In genomic region chr17:53630115-53630514, GRCh38 we compare ENCODE assay signal across 20 cellular contexts.
"Had no signal": no experiment of that assay in that cellular context is flagged by ENCODE, and none has a peak within 500 bp of the region (broad histone marks: within the 10 kb centered on the region; RNA-seq: fewer than 3 reads in every experiment).

No MANE protein-coding gene starts in this region.

- H3K4me1 ChIP-seq: colonic mucosa, heart right ventricle, right atrium auricular region, sigmoid colon, testis, tibial nerve, upper lobe of right lung, vagina had no signal

- H3K4me1 Mint-ChIP-seq: naive thymus-derived CD4-positive, alpha-beta T cell; stimulated activated naive B cell treated with anti-CD40 and anti-IgM and Interleukin-4, amounts not matched to agents 10 μg/mL and 1 μg/mL and 100 μg/mL, for 72 hours; stimulated activated naive CD8-positive, alpha-beta T cell treated with anti-CD3 and anti-CD28 coated beads, Interleukin-15, amount 100 ng/mL, for 72 hours had no signal

- H3K27ac Mint-ChIP-seq: naive thymus-derived CD4-positive, alpha-beta T cell; nephron progenitor cell; stimulated activated naive B cell treated with anti-CD40 and anti-IgM and Interleukin-4, amounts not matched to agents 10 μg/mL and 1 μg/mL and 100 μg/mL, for 72 hours; stimulated activated naive CD8-positive, alpha-beta T cell treated with anti-CD3 and anti-CD28 coated beads, Interleukin-15, amount 100 ng/mL, for 72 hours had no signal

- H3K36me3 Mint-ChIP-seq: naive thymus-derived CD4-positive, alpha-beta T cell; stimulated activated naive B cell treated with anti-CD40 and anti-IgM and Interleukin-4, amounts not matched to agents 10 μg/mL and 1 μg/mL and 100 μg/mL, for 72 hours had no signal

- H3K9me3 ChIP-seq: colonic mucosa, heart right ventricle, right atrium auricular region, sigmoid colon, testis, tibial nerve, upper lobe of right lung, vagina had no signal

- H3K27me3 ChIP-seq: colonic mucosa, heart right ventricle, right atrium auricular region, sigmoid colon, testis, tibial nerve, upper lobe of right lung, vagina had no signal

- H3K27ac ChIP-seq: colonic mucosa, heart right ventricle, right atrium auricular region, sigmoid colon, skin epidermis, testis, tibial nerve, upper lobe of right lung, vagina had no signal

- ATAC-seq: heart right ventricle; left colon; naive thymus-derived CD4-positive, alpha-beta T cell; stimulated activated naive B cell treated with anti-CD40 and anti-IgM and Interleukin-4, amounts not matched to agents 10 μg/mL and 1 μg/mL and 100 μg/mL, for 72 hours; stimulated activated naive CD8-positive, alpha-beta T cell treated with anti-CD3 and anti-CD28 coated beads, Interleukin-15, amount 100 ng/mL, for 72 hours; upper lobe of right lung had no signal

- DNase-seq: colonic mucosa; dermis blood vessel endothelial cell; effector CD4-positive, alpha-beta T cell; foreskin melanocyte; heart right ventricle; hypothalamus; left colon; naive thymus-derived CD4-positive, alpha-beta T cell; nephron progenitor cell; sigmoid colon; stimulated activated CD4-positive, alpha-beta T cell treated with anti-CD3 and anti-CD28 coated beads, Interleukin-2, amount 100 ng/mL, for 24 hours; stimulated activated CD4-positive, alpha-beta T cell treated with anti-CD3 and anti-CD28 coated beads, Interleukin-4, amount 100 ng/mL, for 4 hours; stimulated activated naive B cell treated with anti-CD40 and anti-IgM and Interleukin-4, amounts not matched to agents 10 μg/mL and 1 μg/mL and 100 μg/mL, for 72 hours; stimulated activated naive CD8-positive, alpha-beta T cell treated with anti-CD3 and anti-CD28 coated beads, Interleukin-15, amount 100 ng/mL, for 72 hours; testis; upper lobe of right lung had no signal

- H3K4me3 Mint-ChIP-seq: naive thymus-derived CD4-positive, alpha-beta T cell; nephron progenitor cell; stimulated activated naive B cell treated with anti-CD40 and anti-IgM and Interleukin-4, amounts not matched to agents 10 μg/mL and 1 μg/mL and 100 μg/mL, for 72 hours; stimulated activated naive CD8-positive, alpha-beta T cell treated with anti-CD3 and anti-CD28 coated beads, Interleukin-15, amount 100 ng/mL, for 72 hours had no signal

- H3K36me3 ChIP-seq: colonic mucosa, heart right ventricle, right atrium auricular region, sigmoid colon, tibial nerve, upper lobe of right lung, vagina had no signal

- H3K9me3 Mint-ChIP-seq: nephron progenitor cell had no signal

- H3K4me3 ChIP-seq: colonic mucosa, heart right ventricle, right atrium auricular region, sigmoid colon, skin epidermis, testis, tibial nerve, upper lobe of right lung, vagina had no signal

- H3K27me3 Mint-ChIP-seq: naive thymus-derived CD4-positive, alpha-beta T cell; stimulated activated naive B cell treated with anti-CD40 and anti-IgM and Interleukin-4, amounts not matched to agents 10 μg/mL and 1 μg/mL and 100 μg/mL, for 72 hours; stimulated activated naive CD8-positive, alpha-beta T cell treated with anti-CD3 and anti-CD28 coated beads, Interleukin-15, amount 100 ng/mL, for 72 hours had no signal
